In genomic region chr12:49783917-49784676, GRCh38 we compare ENCODE assay signal across 10 cellular contexts. TPM values are rescaled to one million over a fixed set of nuclear protein-coding genes. Genes with fewer than 3 reads are reported as not detected.
DNase-seq lines count a peak whose midpoint lies in the region; ATAC-seq and TF ChIP-seq lines count a peak whose summit lies in the region.
"Had no signal": no experiment of that assay in that cellular context is flagged by ENCODE, and none has a peak within 500 bp of the region (broad histone marks: within the 10 kb centered on the region; RNA-seq: fewer than 3 reads in every experiment).

No MANE protein-coding gene starts in this region.

- peak overlapping the region; percentile 3 to 21 for H3K27ac ChIP-seq in right atrium auricular region
- no peak overlapping the region for H3K27ac ChIP-seq in WERI-Rb-1

- peaks cover 55% of the 10 kb centered on the region for H3K27me3 Mint-ChIP-seq in stimulated activated memory B cell treated with anti-CD40 and anti-IgM and Interleukin-4, amounts not matched to agents 10 μg/mL and 1 μg/mL and 100 μg/mL, for 72 hours

- H3K27ac Mint-ChIP-seq in stimulated activated memory B cell treated with anti-CD40 and anti-IgM and Interleukin-4, amounts not matched to agents 10 μg/mL and 1 μg/mL and 100 μg/mL, for 72 hours = no peak overlapping the region

- H3K36me3 ChIP-seq in adipocyte (ENCODE audit: control insufficient read depth, insufficient read depth, low read length, severe bottlenecking) (peaks cover 6% of the 10 kb centered on the region), right atrium auricular region (no peaks in the 10 kb centered on the region), WERI-Rb-1 (no peaks in the 10 kb centered on the region)

- no peak overlapping the region for H3K4me3 ChIP-seq in HFF-Myc (replicated peaks; ENCODE audit: low read depth, low read length)
- H3K4me3 ChIP-seq in adipocyte (ENCODE audit: low read length) = no peak overlapping the region
- no peak overlapping the region for H3K4me3 ChIP-seq in right atrium auricular region
- H3K4me3 ChIP-seq in WERI-Rb-1 (ENCODE audit: low read depth, low read length) = no peak overlapping the region

- DNase-seq in HFF-Myc (ENCODE audit: extremely low read depth, low read depth) (peak; percentile 74), adipocyte (ENCODE audit: low read depth) (peak; percentile 87), right atrium auricular region (ENCODE audit: low spot score) (no peak), NCI-H1417 (lab: John Stamatoyannopoulos, UW) (no peak), WERI-Rb-1 (no peak)
- DNase-seq: cortex of kidney, mammary epithelial cell had no signal

- no peak overlapping the region for H3K9ac ChIP-seq in adipocyte (ENCODE audit: low read length)

- H3K4me1 Mint-ChIP-seq in stimulated activated memory B cell treated with anti-CD40 and anti-IgM and Interleukin-4, amounts not matched to agents 10 μg/mL and 1 μg/mL and 100 μg/mL, for 72 hours = peaks cover 6% of the 10 kb centered on the region

- TF ChIP-seq CTCF in HFF-Myc (IDR thresholded peaks at IDR 0.05; ENCODE audit: low read depth, low read length, missing control alignments) (no peak), right atrium auricular region (IDR thresholded peaks at IDR 0.05) (no peak), WERI-Rb-1 (IDR thresholded peaks at IDR 0.05; ENCODE audit: low read depth, low read length) (no peak)

- H3K9me3 Mint-ChIP-seq in stimulated activated memory B cell treated with anti-CD40 and anti-IgM and Interleukin-4, amounts not matched to agents 10 μg/mL and 1 μg/mL and 100 μg/mL, for 72 hours = peaks cover 7% of the 10 kb centered on the region

- H3K9me3 ChIP-seq in adipocyte (ENCODE audit: control insufficient read depth, low read length) = peaks cover 3% of the 10 kb centered on the region
- no peaks in the 10 kb centered on the region for H3K9me3 ChIP-seq in right atrium auricular region
- peaks cover 4% of the 10 kb centered on the region for H3K9me3 ChIP-seq in WERI-Rb-1 (ENCODE audit: severe bottlenecking)

- peaks cover 6% of the 10 kb centered on the region for H3K36me3 Mint-ChIP-seq in stimulated activated memory B cell treated with anti-CD40 and anti-IgM and Interleukin-4, amounts not matched to agents 10 μg/mL and 1 μg/mL and 100 μg/mL, for 72 hours

- peak; percentile 73 for ATAC-seq in stimulated activated memory B cell treated with anti-CD40 and anti-IgM and Interleukin-4, amounts not matched to agents 10 μg/mL and 1 μg/mL and 100 μg/mL, for 72 hours
- ATAC-seq in GM18873 (IDR thresholded peaks at IDR 0.05; ENCODE audit: low FRiP score, unreplicated experiment) (no peak), HG03342 (IDR thresholded peaks at IDR 0.05; ENCODE audit: unreplicated experiment) (no peak)

- H3K4me1 ChIP-seq in adipocyte (ENCODE audit: control insufficient read depth, insufficient read depth, low read length) (peaks cover 18% of the 10 kb centered on the region), right atrium auricular region (peaks cover 0 to 19% of the 10 kb centered on the region in 2 donors)

- no peak overlapping the region for H3K4me3 Mint-ChIP-seq in stimulated activated memory B cell treated with anti-CD40 and anti-IgM and Interleukin-4, amounts not matched to agents 10 μg/mL and 1 μg/mL and 100 μg/mL, for 72 hours

- H3K27me3 ChIP-seq in adipocyte (replicated peaks; ENCODE audit: control insufficient read depth, insufficient read depth, low read length) (no peaks in the 10 kb centered on the region), right atrium auricular region (no peaks in the 10 kb centered on the region), WERI-Rb-1 (ENCODE audit: insufficient read depth, low read depth, severe bottlenecking) (no peaks in the 10 kb centered on the region)

RNA-seq across cellular contexts. Expression of gene TMBIM6, which starts 42.7 kb away (rescaled TPM):
- 100 to 1,000 TPM; 196 to 248 TPM for total RNA-seq in right atrium auricular region

RNA-seq across cellular contexts. Expression of gene NCKAP5L, which starts 44.1 kb away (rescaled TPM):
- 10 to 100 TPM; 18.6 to 18.7 TPM for total RNA-seq in right atrium auricular region

RNA-seq across cellular contexts. Expression of gene BCDIN3D, which starts 58.8 kb away (rescaled TPM):
- 1 to 10 TPM; 1.8 to 2.0 TPM for total RNA-seq in right atrium auricular region

Comparison
In these comparisons a context has a peak if more than half of its experiments do, and no peak if none do; other contexts are left out.
1. DNase-seq: peak in HFF-Myc (single experiment) and adipocyte (single experiment); none in right atrium auricular region (single experiment), NCI-H1417 (0 of 3) and WERI-Rb-1 (single experiment).